Comparison of ENCODE assay signal across 8 cellular contexts in genomic region chrX:12701625-12702024, GRCh38.
DNase-seq lines count a peak whose midpoint lies in the region; ATAC-seq and TF ChIP-seq lines count a peak whose summit lies in the region.

No MANE protein-coding gene starts in this region.

- no peak overlapping the region for H3K4me3 ChIP-seq in colonic mucosa
- H3K4me3 ChIP-seq in transverse colon = no peak overlapping the region

- in situ Hi-C loops in SK-MEL-5 (cut with HindIII; ENCODE audit: low pct_unique_long_range_greater_than_20kb, low sequenced_read_pairs) (no loop called here), transverse colon (cut with MboI; ENCODE audit: low pct_ligation_motif_present in 1 of 4, low pct_unique_long_range_greater_than_20kb in 1 of 4, low sequenced_read_pairs in 3 of 4) (no loop called here)

- H3K9me3 ChIP-seq in colonic mucosa = no peaks in the 10 kb centered on the region
- H3K9me3 ChIP-seq in transverse colon = no peaks in the 10 kb centered on the region

- no peaks in the 10 kb centered on the region for H3K27me3 Mint-ChIP-seq in memory B cell

- H3K27ac Mint-ChIP-seq in memory B cell = no peak overlapping the region

- TF ChIP-seq POLR2A in transverse colon (IDR thresholded peaks at IDR 0.05) = no peak

- H3K9ac ChIP-seq in colonic mucosa (ENCODE audit: low read depth in 2 of 2, low read length in 2 of 2) = no peak overlapping the region

- peak; percentile 72 for ATAC-seq in GM21515 (IDR thresholded peaks at IDR 0.05; ENCODE audit: unreplicated experiment)
- peak; percentile 74 for ATAC-seq in memory B cell (ENCODE audit: low read depth)
- ATAC-seq in GM19452 (IDR thresholded peaks at IDR 0.05; ENCODE audit: unreplicated experiment) = no peak

- intact Hi-C loops in colonic mucosa (cut with DNase I) (loop anchor here (5.0 kb wide), 1 partner anchor 619 kb away; no protein-coding TSS in a partner anchor), transverse colon (cut with DNase I; ENCODE audit: low total_unique reads) (loop anchor here (10.0 kb wide), 1 partner anchor 617 kb away; no protein-coding TSS in a partner anchor)

- no peaks in the 10 kb centered on the region for H3K36me3 ChIP-seq in colonic mucosa
- no peaks in the 10 kb centered on the region for H3K36me3 ChIP-seq in transverse colon

- no peak for TF ChIP-seq EP300 in transverse colon (IDR thresholded peaks at IDR 0.05; ENCODE audit: low read depth)

- DNase-seq in COLO829 (ENCODE audit: low spot score) (peak; percentile 39), NCI-H1092 (lab: John Stamatoyannopoulos, UW) (peak; percentile 89), SK-MEL-5 (ENCODE audit: low read depth, low spot score) (peak; percentile 83), colonic mucosa (peak; percentile 38), memory B cell (ENCODE audit: low spot score in 2 of 2) (peak; percentile 18 to 22), transverse colon (peak; percentile 42)

- H3K4me1 ChIP-seq in colonic mucosa = no peaks in the 10 kb centered on the region
- H3K4me1 ChIP-seq in transverse colon = no peaks in the 10 kb centered on the region

- H3K36me3 Mint-ChIP-seq in memory B cell = no peaks in the 10 kb centered on the region

- H3K9me3 Mint-ChIP-seq in memory B cell = no peaks in the 10 kb centered on the region

- H3K27ac ChIP-seq in colonic mucosa = no peak overlapping the region
- H3K27ac ChIP-seq in transverse colon = no peak overlapping the region

- no peak overlapping the region for H3K4me3 Mint-ChIP-seq in memory B cell

- no peaks in the 10 kb centered on the region for H3K4me1 Mint-ChIP-seq in memory B cell

- TF ChIP-seq CTCF in colonic mucosa (IDR thresholded peaks at IDR 0.05) = peak; percentile 23
- TF ChIP-seq CTCF in transverse colon (IDR thresholded peaks at IDR 0.05) = peak; percentile 32 to 42 (median 36)

- 41% methylated on average over 18 of the region's 18 CpGs; no CpG with 5 or more reads in 1 of the 2 donors for WGBS in transverse colon (ENCODE audit: low coverage in 1 of 2), 2 donors

- no peaks in the 10 kb centered on the region for H3K27me3 ChIP-seq in colonic mucosa
- H3K27me3 ChIP-seq in transverse colon = no peaks in the 10 kb centered on the region

Comparison
In these comparisons a context has a peak if more than half of its experiments do, and no peak if none do; other contexts are left out.
1. DNase-seq: peak in every context shown above with its lines; median percentile 89 in NCI-H1092; 83 in SK-MEL-5; 42 in transverse colon; 39 in COLO829; 38 in colonic mucosa; 20 in memory B cell.